8 cellular contexts compared by ENCODE assay signal in genomic region chr15:99507732-99508571, GRCh38. TPM values are rescaled to one million over a fixed set of nuclear protein-coding genes. Genes with fewer than 3 reads are reported as not detected.
A peak's percentile ranks its signal among the peaks of the same experiment; 100 is the strongest.
DNase-seq lines count a peak whose midpoint lies in the region; ATAC-seq, FAIRE-seq and TF ChIP-seq lines count a peak whose summit lies in the region.

No MANE protein-coding gene starts in this region.

- H3K79me2 ChIP-seq in osteoblast (ENCODE audit: insufficient read depth, low read length), result no peaks in the 10 kb centered on the region

- H3K27ac ChIP-seq in osteoblast (ENCODE audit: low read depth, low read length) (peak overlapping the region; percentile 53), kidney (ENCODE audit: low read depth in 2 of 2, low read length in 2 of 2) (no peak overlapping the region), WERI-Rb-1 (no peak overlapping the region)

- H2AFZ ChIP-seq in osteoblast (ENCODE audit: low read length), result peak overlapping the region; percentile 72

- H3K27me3 ChIP-seq in osteoblast (ENCODE audit: insufficient read depth, low read length), result no peaks in the 10 kb centered on the region
- no peaks in the 10 kb centered on the region for H3K27me3 ChIP-seq in H7 (ENCODE audit: control insufficient read depth, insufficient read depth, low read length)
- peaks cover 12% of the 10 kb centered on the region for H3K27me3 ChIP-seq in WERI-Rb-1 (ENCODE audit: insufficient read depth, low read depth, severe bottlenecking)

- H3K4me3 ChIP-seq in choroid plexus epithelial cell (ENCODE audit: low read depth, low read length) (peak overlapping the region; percentile 9), osteoblast (ENCODE audit: insufficient read depth, low read length) (peak overlapping the region; percentile 30), H7 (ENCODE audit: insufficient read depth, low read depth, low read length) (no peak overlapping the region), kidney (ENCODE audit: low read length in 2 of 2) (no peak overlapping the region), WERI-Rb-1 (ENCODE audit: low read depth, low read length) (no peak overlapping the region)

- no peak for FAIRE-seq in kidney (lab: Jason Lieb, UNC)

- intact Hi-C loops in kidney (cut with DNase I), result no loop called here

- ATAC-seq in GM18868 (IDR thresholded peaks at IDR 0.05; ENCODE audit: unreplicated experiment) (peak; percentile 25), HG03354 (IDR thresholded peaks at IDR 0.05; ENCODE audit: poor library complexity, severe bottlenecking, unreplicated experiment) (peak; percentile 36), GM19328 (IDR thresholded peaks at IDR 0.05; ENCODE audit: unreplicated experiment) (no peak)

- no peak overlapping the region for H3K9ac ChIP-seq in kidney (ENCODE audit: low read length in 2 of 2)

- TF ChIP-seq CTCF in choroid plexus epithelial cell (conservative IDR thresholded peaks at IDR 0.05; ENCODE audit: low read depth, low read length) (no peak), osteoblast (IDR thresholded peaks at IDR 0.05; ENCODE audit: extremely low read depth, low read depth, low read length) (no peak), kidney (IDR thresholded peaks at IDR 0.05; ENCODE audit: borderline replicate concordance, extremely low read depth, insufficient read depth) (no peak), WERI-Rb-1 (IDR thresholded peaks at IDR 0.05; ENCODE audit: low read depth, low read length) (no peak)

- H4K20me1 ChIP-seq in osteoblast (ENCODE audit: insufficient read depth, low read length), result no peaks in the 10 kb centered on the region

- DNase-seq in choroid plexus epithelial cell (ENCODE audit: low read depth) (no peak), osteoblast (ENCODE audit: insufficient read length, low spot score, missing footprints) (no peak), H7 (no peak), kidney (no peak), WERI-Rb-1 (no peak)

- H3K4me2 ChIP-seq in osteoblast (ENCODE audit: insufficient read depth, low read length), result peak overlapping the region; percentile 61

- H3K9me3 ChIP-seq in osteoblast (ENCODE audit: low read depth, low read length) (no peaks in the 10 kb centered on the region), kidney (ENCODE audit: control insufficient read depth in 1 of 2, low read length in 2 of 2) (no peaks in the 10 kb centered on the region), WERI-Rb-1 (ENCODE audit: severe bottlenecking) (no peaks in the 10 kb centered on the region)

- H3K4me1 ChIP-seq in osteoblast (ENCODE audit: insufficient read depth, low read length) (peaks cover 35% of the 10 kb centered on the region), kidney (ENCODE audit: control insufficient read depth in 1 of 2, insufficient read depth in 1 of 2, low read depth in 1 of 2, low read length in 2 of 2) (peaks cover 4 to 6% of the 10 kb centered on the region in 2 donors)

- H3K36me3 ChIP-seq in osteoblast (ENCODE audit: insufficient read depth, low read length) (no peaks in the 10 kb centered on the region), H7 (replicated peaks; ENCODE audit: control insufficient read depth, insufficient read depth, low read length) (no peaks in the 10 kb centered on the region), kidney (ENCODE audit: control insufficient read depth in 1 of 2, insufficient read depth in 2 of 2, low read length in 2 of 2) (no peaks in the 10 kb centered on the region), WERI-Rb-1 (no peaks in the 10 kb centered on the region)

RNA-seq across cellular contexts. Expression of gene MEF2A, which starts 57.8 kb away (rescaled TPM):
- total RNA-seq in osteoblast (48.3 and 55.4 TPM in 2 replicates), kidney (82.2 TPM)
- total RNA-seq in H7 (2014; rRNA removed; shearing (Covaris generic)), result 13.6 and 19.7 TPM in 2 replicates
- polyA plus RNA-seq in kidney (ENCODE audit: insufficient read depth, low read depth, low replicate concordance), result 20.8 TPM

Comparison
In these comparisons a context has a peak if more than half of its experiments do, and no peak if none do; other contexts are left out.
1. H3K4me3 ChIP-seq: peak in choroid plexus epithelial cell (single experiment) and osteoblast (single experiment); none in H7 (single experiment), kidney (0 of 2) and WERI-Rb-1 (single experiment).